Comparison of ENCODE assay signal across 9 cellular contexts in genomic region chr14:32366256-32366655, GRCh38. TPM values are rescaled to one million over a fixed set of nuclear protein-coding genes. Genes with fewer than 3 reads are reported as not detected.
DNase-seq lines count a peak whose midpoint lies in the region; ATAC-seq and TF ChIP-seq lines count a peak whose summit lies in the region.
"Had no signal": no experiment of that assay in that cellular context is flagged by ENCODE, and none has a peak within 500 bp of the region (broad histone marks: within the 10 kb centered on the region; RNA-seq: fewer than 3 reads in every experiment).

No MANE protein-coding gene starts in this region.

- H4K20me1 ChIP-seq in Karpas-422 (ENCODE audit: insufficient read depth, low read depth, low read length) = no peaks in the 10 kb centered on the region

- H3K36me3 ChIP-seq in HEK293 (ENCODE audit: control insufficient read depth in 2 of 2, insufficient read depth in 1 of 2, low read length in 2 of 2) (no peaks in the 10 kb centered on the region), left ventricle myocardium inferior (no peaks in the 10 kb centered on the region), Karpas-422 (ENCODE audit: insufficient read depth, low read length) (no peaks in the 10 kb centered on the region)

- H3K9ac ChIP-seq in Karpas-422 (ENCODE audit: low read length) = no peak overlapping the region

- no peak overlapping the region; the same call in 1 of the 2 replicates for H3K27ac ChIP-seq in HEK293 (ENCODE audit: extremely low read depth, low read depth, low read length)
- H3K27ac ChIP-seq in left ventricle myocardium inferior (replicated peaks) = no peak overlapping the region
- no peak overlapping the region for H3K27ac ChIP-seq in Karpas-422 (ENCODE audit: low read length)

- peak; percentile 18; the same call in 1 of the 2 replicates for TF ChIP-seq CTCF in HEK293 (tag by site-specific recombination; IDR thresholded peaks at IDR 0.05)
- TF ChIP-seq CTCF in left ventricle myocardium inferior (IDR thresholded peaks at IDR 0.05; ENCODE audit: borderline replicate concordance) = peak; percentile 27

- no peak overlapping the region for H2AFZ ChIP-seq in Karpas-422 (ENCODE audit: low read length)

- no peaks in the 10 kb centered on the region for H3K27me3 ChIP-seq in left ventricle myocardium inferior (ENCODE audit: low read depth)
- no peaks in the 10 kb centered on the region for H3K27me3 ChIP-seq in Karpas-422 (ENCODE audit: low read length)

- CTCF ChIA-PET in HEK293 (lab: Yijun Ruan, JAX) = interaction anchor here (0.5 to 1.7 kb wide), 6 partner anchors 10 to 293 kb away, joined by 3 to 7 read pairs (median 4); no protein-coding TSS in a partner anchor

- no peak overlapping the region for H3K4me2 ChIP-seq in Karpas-422 (ENCODE audit: low read depth, low read length, poor library complexity, severe bottlenecking)

- no peaks in the 10 kb centered on the region for H3K9me2 ChIP-seq in Karpas-422 (replicated peaks; ENCODE audit: insufficient read depth, low read length)

- H3K4me1 ChIP-seq in HEK293 (ENCODE audit: control insufficient read depth, insufficient read depth, low read length) = peaks cover 12% of the 10 kb centered on the region
- peaks cover 23% of the 10 kb centered on the region for H3K4me1 ChIP-seq in left ventricle myocardium inferior
- H3K4me1 ChIP-seq in Karpas-422 (ENCODE audit: low read length) = peaks cover 9% of the 10 kb centered on the region

- POLR2A ChIA-PET in HEK293 (lab: Yijun Ruan, JAX) = no interaction called here

- H3K9me3 ChIP-seq in HEK293 (ENCODE audit: control insufficient read depth, insufficient read depth, low read depth, low read length) = no peaks in the 10 kb centered on the region
- H3K9me3 ChIP-seq in left ventricle myocardium inferior (replicated peaks) = no peaks in the 10 kb centered on the region
- no peaks in the 10 kb centered on the region for H3K9me3 ChIP-seq in Karpas-422 (ENCODE audit: low read length)

- DNase-seq in amygdala (lab: John Stamatoyannopoulos, UW) = peak in 39 of 56 donors; percentile 9 to 78 (median 40)
- DNase-seq in left ventricle myocardium inferior = no peak
- no peak for DNase-seq in sciatic nerve (ENCODE audit: low spot score)
- DNase-seq in mesenteric fat pad (ENCODE audit: low spot score) = no peak
- no peak for DNase-seq in Karpas-422
- DNase-seq: stimulated activated CD4-positive, alpha-beta T cell treated with anti-CD3 and anti-CD28 coated beads, Interleukin-2, amount 100 ng/mL, for 24 hours had no signal

- H3K4me3 ChIP-seq in HEK293 (ENCODE audit: low read depth, low read length) (no peak overlapping the region), left ventricle myocardium inferior (no peak overlapping the region), Karpas-422 (ENCODE audit: low read length) (no peak overlapping the region)

- ATAC-seq in sciatic nerve (peak; percentile 82), HG02852 (IDR thresholded peaks at IDR 0.05; ENCODE audit: unreplicated experiment) (no peak), GM21526 (IDR thresholded peaks at IDR 0.05; ENCODE audit: low FRiP score, unreplicated experiment) (no peak)

- intact Hi-C loops in left ventricle myocardium inferior (cut with micrococcal nuclease) (no loop called here), sciatic nerve (cut with DNase I) (no loop called here)

- no peaks in the 10 kb centered on the region for H3K79me2 ChIP-seq in Karpas-422 (ENCODE audit: low read length)

TF ChIP-seq in HEK293, 187 proteins besides CTCF, POLR2A, EP300 and RAD21:
- peak; percentile 55 for TF ChIP-seq EGR2 (tag by site-specific recombination; IDR thresholded peaks at IDR 0.05; ENCODE audit: low read depth)
- no peak for TF ChIP-seq ZNF18 (tag by site-specific recombination; IDR thresholded peaks at IDR 0.05)
- TF ChIP-seq ZFHX2 (tag by site-specific recombination; conservative IDR thresholded peaks at IDR 0.05) = peak; percentile 40; the same call in 1 of the 2 replicates
- no peak for TF ChIP-seq ZNF830 (tag by site-specific recombination; IDR thresholded peaks at IDR 0.05; ENCODE audit: low read depth)
- no peak for TF ChIP-seq ZNF514 (tag by site-specific recombination; IDR thresholded peaks at IDR 0.05)

RNA-seq across cellular contexts. Expression of gene AKAP6, which starts 37.2 kb away (rescaled TPM):
- total RNA-seq in left ventricle myocardium inferior = 218 TPM
- total RNA-seq in sciatic nerve = 6.4 TPM
- 1.5 TPM for total RNA-seq in mesenteric fat pad
- 0.54 and 2.3 TPM in 2 replicates for total RNA-seq in Karpas-422 (2014; rRNA removed; shearing (Covaris generic); ENCODE audit: low replicate concordance)

Comparison
In these comparisons a context has a peak if more than half of its experiments do, and no peak if none do; other contexts are left out.
1. DNase-seq: peak in amygdala (39 of 56); none in left ventricle myocardium inferior (single experiment), sciatic nerve (single experiment), mesenteric fat pad (single experiment) and Karpas-422 (single experiment).
2. RNA of gene AKAP6, which starts 37.2 kb away (total RNA-seq): 218 TPM in left ventricle myocardium inferior (single experiment); 6.4 TPM in sciatic nerve (single experiment), 0.54 to 2.3 TPM in Karpas-422 and 1.5 TPM in mesenteric fat pad (single experiment); every median in the first group is over 10 times any median in the second.